In the genomic region with DNA sequence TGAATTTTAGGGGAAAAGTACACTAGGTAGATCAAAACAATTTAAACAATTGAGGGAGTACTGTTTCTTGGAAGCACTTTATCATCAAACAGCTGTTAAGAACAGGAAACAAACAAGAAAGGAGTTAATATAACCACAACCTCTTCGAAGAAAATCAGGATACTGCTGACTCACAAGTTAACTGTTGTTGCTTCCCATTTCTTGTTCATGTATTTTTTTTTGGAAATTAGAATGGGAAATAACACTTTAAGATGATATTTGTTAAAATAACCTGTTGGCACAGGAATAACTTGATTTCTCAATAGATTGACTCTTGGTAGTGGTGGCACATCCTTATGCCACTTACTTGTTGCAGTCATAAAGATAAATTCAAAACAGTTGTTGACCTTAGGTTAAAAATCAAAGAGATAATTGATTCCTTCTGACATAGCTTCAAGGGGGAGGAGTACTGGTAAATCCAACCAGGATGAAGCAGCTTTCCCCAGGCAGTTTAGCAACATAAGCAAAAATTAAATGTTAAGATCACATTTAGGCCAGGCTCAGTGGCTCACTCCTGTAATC, we compare ENCODE assay signal across 9 cellular contexts. TPM values are rescaled to one million over a fixed set of nuclear protein-coding genes. Genes with fewer than 3 reads are reported as not detected.
DNase-seq lines count a peak whose midpoint lies in the region; ATAC-seq and TF ChIP-seq lines count a peak whose summit lies in the region.
"Had no signal": no experiment of that assay in that cellular context is flagged by ENCODE, and none has a peak within 500 bp of the region (broad histone marks: within the 10 kb centered on the region; RNA-seq: fewer than 3 reads in every experiment).

No MANE protein-coding gene starts in this region.

- peak overlapping the region; percentile 4 for H3K4me3 ChIP-seq in osteoblast (ENCODE audit: insufficient read depth, low read length)

- peak; percentile 8 for DNase-seq in EL
- peak; percentile 39 for DNase-seq in NCI-H226
- DNase-seq in chondrocyte (ENCODE audit: low spot score), result no peak
- DNase-seq in osteoblast (ENCODE audit: insufficient read length, low spot score, missing footprints), result no peak
- DNase-seq in NCI-H82 treated with DMSO at 0.1 percent for 48 hours (lab: John Stamatoyannopoulos, UW; ENCODE audit: unreplicated experiment), result no peak
- no peak for DNase-seq in stimulated activated CD4-positive, alpha-beta T cell treated with anti-CD3 and anti-CD28 coated beads, Interleukin-2, amount 100 ng/mL, for 24 hours
- no peak for DNase-seq in T1000 (lab: John Stamatoyannopoulos, UW)

- H3K79me2 ChIP-seq in osteoblast (ENCODE audit: insufficient read depth, low read length), result peaks cover 82% of the 10 kb centered on the region

- TF ChIP-seq CTCF in chondrocyte (IDR thresholded peaks at IDR 0.05) (no peak), osteoblast (IDR thresholded peaks at IDR 0.05; ENCODE audit: extremely low read depth, low read depth, low read length) (no peak)

- H3K36me3 Mint-ChIP-seq in chondrocyte (ENCODE audit: low read depth), result peaks cover 4% of the 10 kb centered on the region

- H3K4me1 Mint-ChIP-seq in chondrocyte (ENCODE audit: low read depth), result peaks cover 50% of the 10 kb centered on the region

- H3K27ac ChIP-seq in osteoblast (ENCODE audit: low read depth, low read length), result peak overlapping the region; percentile 8

- no peak overlapping the region for H3K4me2 ChIP-seq in osteoblast (ENCODE audit: insufficient read depth, low read length)

- no peak for ATAC-seq in GM19455 (IDR thresholded peaks at IDR 0.05; ENCODE audit: unreplicated experiment)
- ATAC-seq: esophagus mucosa had no signal

- H3K36me3 ChIP-seq in osteoblast (ENCODE audit: insufficient read depth, low read length), result peaks cover 22% of the 10 kb centered on the region

- peaks cover 29% of the 10 kb centered on the region for H3K4me1 ChIP-seq in osteoblast (ENCODE audit: insufficient read depth, low read length)

- H3K4me3 Mint-ChIP-seq in chondrocyte (ENCODE audit: unreplicated experiment), result no peak overlapping the region

- H3K27ac Mint-ChIP-seq in chondrocyte (ENCODE audit: unreplicated experiment), result peak overlapping the region; percentile 9

- no peaks in the 10 kb centered on the region for H3K9me3 ChIP-seq in osteoblast (ENCODE audit: low read depth, low read length)

- no peaks in the 10 kb centered on the region for H3K9me3 Mint-ChIP-seq in chondrocyte (ENCODE audit: low read depth)

- peaks cover 53% of the 10 kb centered on the region for H4K20me1 ChIP-seq in osteoblast (ENCODE audit: insufficient read depth, low read length)

- no peak overlapping the region for H2AFZ ChIP-seq in osteoblast (ENCODE audit: low read length)

- H3K27me3 Mint-ChIP-seq in chondrocyte (ENCODE audit: low read depth), result no peaks in the 10 kb centered on the region

- no peaks in the 10 kb centered on the region for H3K27me3 ChIP-seq in osteoblast (ENCODE audit: insufficient read depth, low read length)

RNA-seq across cellular contexts. Expression of gene BNIP2, which starts 3.3 kb away (rescaled TPM):
- total RNA-seq in chondrocyte, result 55.7 to 59.2 TPM (median 58.1 TPM) in 3 replicates
- 129 and 161 TPM in 2 replicates for total RNA-seq in osteoblast

RNA-seq across cellular contexts. Expression of gene GTF2A2, which starts 28.5 kb away (rescaled TPM):
- total RNA-seq in chondrocyte, result 105 to 114 TPM (median 109 TPM) in 3 replicates
- total RNA-seq in osteoblast, result 18.9 and 19.2 TPM in 2 replicates

Comparison
In these comparisons a context has a peak if more than half of its experiments do, and no peak if none do; other contexts are left out.
1. DNase-seq: peak in EL (single experiment) and NCI-H226 (single experiment); none in chondrocyte (single experiment), osteoblast (single experiment), NCI-H82 treated with DMSO at 0.1 percent for 48 hours (single experiment), stimulated activated CD4-positive, alpha-beta T cell treated with anti-CD3 and anti-CD28 coated beads, Interleukin-2, amount 100 ng/mL, for 24 hours (0 of 2) and T1000 (single experiment).